In the genomic region with DNA sequence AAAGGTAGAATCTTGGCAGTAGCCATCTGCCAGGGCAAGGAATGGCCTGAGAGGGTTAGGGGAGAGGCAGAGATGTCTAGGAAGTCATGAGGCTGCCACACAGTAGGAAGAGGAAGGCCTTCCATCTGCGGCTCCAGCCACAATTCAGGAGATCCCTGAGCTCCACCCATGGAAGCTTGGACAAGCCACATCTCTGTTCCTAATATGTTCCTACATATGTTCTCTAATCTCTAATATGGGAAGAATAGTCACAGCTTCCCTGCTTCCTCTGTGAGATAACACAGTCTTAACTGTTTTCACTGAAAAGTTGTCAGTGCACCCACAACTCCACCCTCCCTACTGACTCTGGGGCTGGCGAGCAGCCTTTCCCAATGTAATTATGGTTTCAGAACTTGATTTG, we compare ENCODE assay signal across 20 cellular contexts.
"Had no signal": no experiment of that assay in that cellular context is flagged by ENCODE, and none has a peak within 500 bp of the region (broad histone marks: within the 10 kb centered on the region; RNA-seq: fewer than 3 reads in every experiment).

No MANE protein-coding gene starts in this region.

- H3K27me3 Mint-ChIP-seq: activated CD8-positive, alpha-beta memory T cell treated with anti-CD3 and anti-CD28 coated beads, Interleukin-2, amount 10 ng/mL, durations not matched to agents 7 days and 5 days; activated naive CD8-positive, alpha-beta T cell treated with anti-CD3 and anti-CD28 coated beads for 36 hours; naive B cell; progenitor cell of endocrine pancreas had no signal

- H3K27me3 ChIP-seq: gastroesophageal sphincter, tibial artery had no signal

- H3K36me3 ChIP-seq: gastroesophageal sphincter, tibial artery had no signal

- H3K4me3 ChIP-seq: dorsolateral prefrontal cortex, gastroesophageal sphincter, tibial artery had no signal

- H3K4me1 ChIP-seq: tibial artery had no signal

- H3K27ac ChIP-seq: dorsolateral prefrontal cortex, tibial artery had no signal

- H3K9me3 Mint-ChIP-seq: activated naive CD8-positive, alpha-beta T cell treated with anti-CD3 and anti-CD28 coated beads for 36 hours; activated T-cell treated with anti-CD3 and anti-CD28 coated beads, Interleukin-2, amount 50 U/mL, for 4 hours; stimulated activated effector memory CD8-positive, alpha-beta T cell treated with anti-CD3 and anti-CD28 coated beads, Interleukin-12 subunit alpha, Interleukin-12 subunit beta, amount 100 ng/mL, for 72 hours had no signal

- ATAC-seq: activated CD8-positive, alpha-beta memory T cell treated with anti-CD3 and anti-CD28 coated beads, Interleukin-2, amount 10 ng/mL, durations not matched to agents 7 days and 5 days; activated T-cell treated with anti-CD3 and anti-CD28 coated beads, Interleukin-2, amount 50 U/mL, for 4 hours; esophagus mucosa; stimulated activated effector memory CD8-positive, alpha-beta T cell treated with anti-CD3 and anti-CD28 coated beads, Interleukin-12 subunit alpha, Interleukin-12 subunit beta, amount 100 ng/mL, for 72 hours had no signal

- DNase-seq: activated CD4-positive, alpha-beta T cell treated with anti-CD3 and anti-CD28 coated beads, Interleukin-2, amount 50 U/mL, for 48 hours; activated CD4-positive, CD25-positive, alpha-beta regulatory T cell treated with anti-CD3 and anti-CD28 coated beads, Interleukin-2, amount 50 U/mL, for 72 hours; activated CD8-positive, alpha-beta memory T cell treated with anti-CD3 and anti-CD28 coated beads, Interleukin-2, amount 10 ng/mL, durations not matched to agents 7 days and 5 days; activated gamma-delta T cell; activated naive CD8-positive, alpha-beta T cell treated with anti-CD3 and anti-CD28 coated beads for 36 hours; activated T-cell treated with anti-CD3 and anti-CD28 coated beads, Interleukin-2, amount 50 U/mL, for 4 hours; anterior cingulate cortex; dorsolateral prefrontal cortex; hippocampal formation; midbrain; naive B cell; right cardiac atrium; small intestine; T-helper 2 cell; tibial artery had no signal

- H3K9me3 ChIP-seq: gastroesophageal sphincter, tibial artery had no signal

- H3K36me3 Mint-ChIP-seq: activated naive CD8-positive, alpha-beta T cell treated with anti-CD3 and anti-CD28 coated beads for 36 hours; naive B cell; stimulated activated effector memory CD8-positive, alpha-beta T cell treated with anti-CD3 and anti-CD28 coated beads, Interleukin-12 subunit alpha, Interleukin-12 subunit beta, amount 100 ng/mL, for 72 hours had no signal

- FAIRE-seq: endometrium, small intestine had no signal

- H3K27ac Mint-ChIP-seq: activated CD8-positive, alpha-beta memory T cell treated with anti-CD3 and anti-CD28 coated beads, Interleukin-2, amount 10 ng/mL, durations not matched to agents 7 days and 5 days; activated naive CD8-positive, alpha-beta T cell treated with anti-CD3 and anti-CD28 coated beads for 36 hours; naive B cell; progenitor cell of endocrine pancreas; stimulated activated effector memory CD8-positive, alpha-beta T cell treated with anti-CD3 and anti-CD28 coated beads, Interleukin-12 subunit alpha, Interleukin-12 subunit beta, amount 100 ng/mL, for 72 hours had no signal

- H3K4me1 Mint-ChIP-seq: activated CD8-positive, alpha-beta memory T cell treated with anti-CD3 and anti-CD28 coated beads, Interleukin-2, amount 10 ng/mL, durations not matched to agents 7 days and 5 days; activated naive CD8-positive, alpha-beta T cell treated with anti-CD3 and anti-CD28 coated beads for 36 hours; naive B cell had no signal

- H3K4me3 Mint-ChIP-seq: activated CD8-positive, alpha-beta memory T cell treated with anti-CD3 and anti-CD28 coated beads, Interleukin-2, amount 10 ng/mL, durations not matched to agents 7 days and 5 days; activated naive CD8-positive, alpha-beta T cell treated with anti-CD3 and anti-CD28 coated beads for 36 hours; activated T-cell treated with anti-CD3 and anti-CD28 coated beads, Interleukin-2, amount 50 U/mL, for 4 hours; stimulated activated effector memory CD8-positive, alpha-beta T cell treated with anti-CD3 and anti-CD28 coated beads, Interleukin-12 subunit alpha, Interleukin-12 subunit beta, amount 100 ng/mL, for 72 hours had no signal
